Comparison of ENCODE assay signal across 8 cellular contexts in the genomic region with DNA sequence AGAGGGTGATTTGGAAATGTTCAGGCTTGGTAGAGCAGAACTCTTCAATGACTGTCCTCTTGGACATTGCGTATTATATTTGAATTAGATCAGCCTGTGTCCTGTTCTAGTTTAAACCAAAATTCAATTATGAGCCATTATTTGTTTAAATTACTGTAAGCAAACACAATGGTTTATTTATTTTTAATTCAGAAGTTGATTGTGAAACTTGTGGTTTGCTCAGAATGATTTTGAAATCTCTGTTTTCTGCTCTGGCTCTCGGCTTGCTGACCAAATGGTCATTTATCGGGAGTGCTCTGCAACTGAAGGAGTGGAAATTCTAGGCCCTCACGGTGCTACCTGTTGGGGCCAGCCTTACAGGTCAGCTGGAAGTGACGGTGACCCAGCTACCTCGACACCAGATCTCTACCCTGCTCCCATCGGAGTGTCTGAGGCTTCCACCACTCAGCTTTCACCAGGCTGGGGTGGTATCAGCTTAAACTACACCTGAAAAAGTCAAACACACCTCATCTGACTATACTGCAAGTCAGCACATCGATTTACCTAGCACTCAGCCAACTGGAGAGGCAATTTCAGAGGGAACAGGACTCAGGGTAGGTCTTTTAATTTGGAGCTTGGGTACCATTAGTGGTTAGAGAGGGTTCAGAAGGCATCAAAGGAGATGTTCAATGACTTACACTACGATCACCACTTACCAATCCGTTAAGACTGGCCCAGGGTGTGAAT. TPM values are rescaled to one million over a fixed set of nuclear protein-coding genes. Genes with fewer than 3 reads are reported as not detected.
DNase-seq lines count a peak whose midpoint lies in the region; ATAC-seq, FAIRE-seq and TF ChIP-seq lines count a peak whose summit lies in the region.

No MANE protein-coding gene starts in this region.

- peaks cover 6% of the 10 kb centered on the region for H3K36me3 Mint-ChIP-seq in activated CD4-positive, alpha-beta T cell treated with anti-CD3 and anti-CD28 coated beads for 36 hours (ENCODE audit: low read depth)

- H3K4me1 Mint-ChIP-seq in activated CD4-positive, alpha-beta T cell treated with anti-CD3 and anti-CD28 coated beads for 36 hours: peaks cover 46% of the 10 kb centered on the region

- TF ChIP-seq POLR2A in uterus (IDR thresholded peaks at IDR 0.05): no peak

- POLR2A ChIA-PET in activated CD4-positive, alpha-beta T cell treated with anti-CD3 and anti-CD28 coated beads for 36 hours (lab: Charles Lee): interaction anchor here (1.2 to 2.3 kb wide), 6 partner anchors 14 to 68 kb away, joined by 5 to 30 read pairs (median 10); a partner anchor contains a TSS

- no peak for DNase-seq in activated CD4-positive, alpha-beta T cell treated with anti-CD3 and anti-CD28 coated beads for 36 hours
- DNase-seq in activated CD4-positive, alpha-beta T cell treated with anti-CD3 and anti-CD28 coated beads for 4 hours: no peak
- DNase-seq in NCI-H2227 treated with DMSO at 0.1 percent for 48 hours (lab: John Stamatoyannopoulos, UW): peak; percentile 34
- peak; percentile 77 for DNase-seq in bronchial epithelial cell (ENCODE audit: low read depth)
- peak; percentile 72 for DNase-seq in mesenchymal stem cell
- DNase-seq in uterus: peak in 1 of 2 donors; percentile 19

- H2BK120ac ChIP-seq in mesenchymal stem cell (ENCODE audit: low read depth, low read length): no peak overlapping the region

- no peak for TF ChIP-seq CTCF in bronchial epithelial cell (IDR thresholded peaks at IDR 0.05; ENCODE audit: insufficient read depth, low read length, severe bottlenecking)
- no peak for TF ChIP-seq CTCF in uterus (IDR thresholded peaks at IDR 0.05)

- intact Hi-C loops in activated CD4-positive, alpha-beta T cell treated with anti-CD3 and anti-CD28 coated beads for 36 hours (cut with DNase I, micrococcal nuclease): no loop called here
- intact Hi-C loops in uterus (cut with DNase I; ENCODE audit: low total_unique reads): no loop called here

- no peak overlapping the region for H2AK5ac ChIP-seq in mesenchymal stem cell (ENCODE audit: low read length, severe bottlenecking)

- peak overlapping the region; percentile 90 for H3K9ac ChIP-seq in mesenchymal stem cell (ENCODE audit: low read length)

- no peaks in the 10 kb centered on the region for H3K27me3 Mint-ChIP-seq in activated CD4-positive, alpha-beta T cell treated with anti-CD3 and anti-CD28 coated beads for 36 hours

- ATAC-seq in activated CD4-positive, alpha-beta T cell treated with anti-CD3 and anti-CD28 coated beads for 36 hours: no peak
- ATAC-seq in GM19395 (IDR thresholded peaks at IDR 0.05; ENCODE audit: unreplicated experiment) (no peak), HG03460 (IDR thresholded peaks at IDR 0.05; ENCODE audit: unreplicated experiment) (no peak)

- no peak overlapping the region for H3K23ac ChIP-seq in mesenchymal stem cell (ENCODE audit: low read length in 2 of 2)

- no peak overlapping the region for H3K4ac ChIP-seq in mesenchymal stem cell (ENCODE audit: low read depth in 1 of 2, low read length in 2 of 2)

- H4K8ac ChIP-seq in mesenchymal stem cell (ENCODE audit: low read length): no peak overlapping the region

- no peak for FAIRE-seq in bronchial epithelial cell (lab: Jason Lieb, UNC)

- CTCF ChIA-PET in activated CD4-positive, alpha-beta T cell treated with anti-CD3 and anti-CD28 coated beads for 36 hours (lab: Charles Lee): interaction anchor here (0.9 to 6.0 kb wide), 7 partner anchors 14 to 69 kb away, joined by 3 to 34 read pairs (median 7); no protein-coding TSS in a partner anchor

- no peaks in the 10 kb centered on the region for H3K79me1 ChIP-seq in mesenchymal stem cell (replicated peaks; ENCODE audit: low read length, poor library complexity, severe bottlenecking)

- no peak overlapping the region for H2BK5ac ChIP-seq in mesenchymal stem cell (ENCODE audit: low read depth, low read length, poor library complexity, severe bottlenecking)

- peak overlapping the region; percentile 92 for H3K4me2 ChIP-seq in mesenchymal stem cell (ENCODE audit: low read length, poor library complexity, severe bottlenecking)

- H3K9me3 ChIP-seq in mesenchymal stem cell (ENCODE audit: control insufficient read depth, low read length) (no peaks in the 10 kb centered on the region), uterus (no peaks in the 10 kb centered on the region)

- H3K14ac ChIP-seq in mesenchymal stem cell (ENCODE audit: low read length in 2 of 2): no peak overlapping the region

- H2BK12ac ChIP-seq in mesenchymal stem cell (ENCODE audit: low read length in 2 of 2): no peak overlapping the region

- H3K18ac ChIP-seq in mesenchymal stem cell (ENCODE audit: low read depth in 1 of 2, low read length in 2 of 2): no peak overlapping the region

- peak overlapping the region; percentile 95 for H3K27ac Mint-ChIP-seq in activated CD4-positive, alpha-beta T cell treated with anti-CD3 and anti-CD28 coated beads for 36 hours

- H3K27ac ChIP-seq in mesenchymal stem cell (ENCODE audit: low read length, poor library complexity, severe bottlenecking) (no peak overlapping the region), uterus (peak overlapping the region; percentile 91 to 99)

- H3K4me3 ChIP-seq in bronchial epithelial cell (ENCODE audit: low read depth, low read length) (peak overlapping the region; percentile 53), mesenchymal stem cell (ENCODE audit: insufficient read depth in 1 of 2, low read depth in 1 of 2, low read length in 2 of 2) (peak overlapping the region in 1 of 2 experiments; percentile 88), uterus (peak overlapping the region; percentile 50 to 58)

- no peak overlapping the region for H2BK15ac ChIP-seq in mesenchymal stem cell (ENCODE audit: low read depth, poor library complexity, severe bottlenecking)

- peak overlapping the region; percentile 85 for H3K4me3 Mint-ChIP-seq in activated CD4-positive, alpha-beta T cell treated with anti-CD3 and anti-CD28 coated beads for 36 hours

- H4K91ac ChIP-seq in mesenchymal stem cell (ENCODE audit: low read length): no peak overlapping the region

- H3K4me1 ChIP-seq in mesenchymal stem cell (ENCODE audit: control insufficient read depth, insufficient read depth, low read depth, low read length) (peaks cover 3% of the 10 kb centered on the region), uterus (no peaks in the 10 kb centered on the region)

- 73% methylated on average over 6 of the region's 10 CpGs for WGBS in mesenchymal stem cell

- H2AFZ ChIP-seq in mesenchymal stem cell (ENCODE audit: low read depth, low read length): no peak overlapping the region

- H3K27me3 ChIP-seq in bronchial epithelial cell (ENCODE audit: control insufficient read depth, insufficient read depth, low read length): no peaks in the 10 kb centered on the region
- no peaks in the 10 kb centered on the region for H3K27me3 ChIP-seq in mesenchymal stem cell (ENCODE audit: control insufficient read depth in 1 of 2, insufficient read depth in 1 of 2, low read length in 2 of 2)
- H3K27me3 ChIP-seq in uterus: no peaks in the 10 kb centered on the region

- H3K36me3 ChIP-seq in bronchial epithelial cell (ENCODE audit: control insufficient read depth, insufficient read depth, low read length) (no peaks in the 10 kb centered on the region), mesenchymal stem cell (ENCODE audit: control insufficient read depth in 1 of 2, insufficient read depth in 2 of 2, low read depth in 1 of 2, low read length in 2 of 2) (no peaks in the 10 kb centered on the region), uterus (no peaks in the 10 kb centered on the region)

- no peaks in the 10 kb centered on the region for H3K9me3 Mint-ChIP-seq in activated CD4-positive, alpha-beta T cell treated with anti-CD3 and anti-CD28 coated beads for 36 hours (ENCODE audit: low read depth)

RNA-seq across cellular contexts. Expression of a gene that starts 36.8 kb away (rescaled TPM):
- 10 to 100 TPM; 31.6 to 32.6 TPM for total RNA-seq in activated CD4-positive, alpha-beta T cell treated with anti-CD3 and anti-CD28 coated beads for 36 hours
- total RNA-seq in bronchial epithelial cell (52.1 and 76.9 TPM in 2 replicates), uterus (10 to 100 TPM in 3 of 4 donors, 1 to 10 TPM in 1; 2.0 to 41.6 (median 32.1) TPM)
- 12.2 TPM for polyA plus RNA-seq in mesenchymal stem cell (2013, experiment 1 of 2)
- polyA plus RNA-seq in mesenchymal stem cell (2013, experiment 2 of 2): 15.3 TPM

Comparison
In these comparisons a context has a peak if more than half of its experiments do, and no peak if none do; other contexts are left out.
1. DNase-seq: peak in NCI-H2227 treated with DMSO at 0.1 percent for 48 hours (single experiment), bronchial epithelial cell (single experiment) and mesenchymal stem cell (single experiment); none in activated CD4-positive, alpha-beta T cell treated with anti-CD3 and anti-CD28 coated beads for 36 hours (single experiment) and activated CD4-positive, alpha-beta T cell treated with anti-CD3 and anti-CD28 coated beads for 4 hours (0 of 2).